ENCODE assay signal across 1 cellular context in the genomic region with DNA sequence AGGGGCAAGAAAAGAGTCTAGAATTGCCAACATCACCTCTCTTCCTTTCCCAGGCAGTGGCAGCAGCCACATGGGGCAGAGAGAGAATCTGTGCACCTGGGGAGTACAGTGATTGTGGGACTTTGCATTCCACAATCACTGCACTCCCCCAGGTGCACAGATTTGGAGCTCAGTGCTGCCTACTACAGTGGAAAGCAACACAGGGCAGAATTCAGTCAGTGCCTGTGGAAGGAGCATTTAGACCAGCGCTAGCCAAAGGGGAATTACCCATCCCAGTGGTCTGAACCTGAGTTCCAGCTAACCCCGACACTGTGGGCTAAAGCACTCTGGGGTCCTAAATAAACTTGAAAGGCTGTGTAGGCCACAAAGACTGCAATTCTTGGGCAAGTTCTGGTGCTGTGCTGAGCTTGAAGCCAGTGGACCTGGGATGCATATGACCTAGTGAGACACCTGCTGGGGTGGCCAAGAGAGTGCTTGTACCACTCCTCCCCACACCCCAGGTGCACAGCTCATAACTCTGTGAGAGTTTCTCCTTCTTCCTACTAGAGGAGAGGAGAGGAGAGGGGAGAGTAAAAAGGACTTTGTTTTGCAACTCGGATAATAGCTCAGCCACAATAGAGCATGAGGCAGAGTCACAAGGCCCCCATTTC.
A peak's percentile ranks its signal among the peaks of the same experiment; 100 is the strongest.
TF ChIP-seq lines count a peak whose summit lies in the region.

No MANE protein-coding gene starts in this region.

TF ChIP-seq in K562, 482 proteins besides CTCF, POLR2A, EP300 and RAD21 (continued from another document):
- TF ChIP-seq KDM2B (CRISPR knock-in tag; IDR thresholded peaks at IDR 0.05) (no peak), NR2C2 (CRISPR knock-in tag; IDR thresholded peaks at IDR 0.05) (no peak), NR2C2 (tag; IDR thresholded peaks at IDR 0.05) (no peak), DACH1 (IDR thresholded peaks at IDR 0.05; ENCODE audit: partially characterized antibody) (peak; percentile 61), KDM1A (IDR thresholded peaks at IDR 0.05) (peak; percentile 99)
- TF ChIP-seq, protein P1, sequence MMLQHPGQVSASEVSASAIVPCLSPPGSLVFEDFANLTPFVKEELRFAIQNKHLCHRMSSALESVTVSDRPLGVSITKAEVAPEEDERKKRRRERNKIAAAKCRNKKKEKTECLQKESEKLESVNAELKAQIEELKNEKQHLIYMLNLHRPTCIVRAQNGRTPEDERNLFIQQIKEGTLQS (IDR thresholded peaks at IDR 0.05) = 0 out of 2 replicates have a peak, but pooled peaks have one; percentile 22
- TF ChIP-seq, protein P1 (CRISPR knock-in tag; conservative IDR thresholded peaks at IDR 0.05) = no peak
